Comparison of ENCODE assay signal across 15 cellular contexts in the genomic region with DNA sequence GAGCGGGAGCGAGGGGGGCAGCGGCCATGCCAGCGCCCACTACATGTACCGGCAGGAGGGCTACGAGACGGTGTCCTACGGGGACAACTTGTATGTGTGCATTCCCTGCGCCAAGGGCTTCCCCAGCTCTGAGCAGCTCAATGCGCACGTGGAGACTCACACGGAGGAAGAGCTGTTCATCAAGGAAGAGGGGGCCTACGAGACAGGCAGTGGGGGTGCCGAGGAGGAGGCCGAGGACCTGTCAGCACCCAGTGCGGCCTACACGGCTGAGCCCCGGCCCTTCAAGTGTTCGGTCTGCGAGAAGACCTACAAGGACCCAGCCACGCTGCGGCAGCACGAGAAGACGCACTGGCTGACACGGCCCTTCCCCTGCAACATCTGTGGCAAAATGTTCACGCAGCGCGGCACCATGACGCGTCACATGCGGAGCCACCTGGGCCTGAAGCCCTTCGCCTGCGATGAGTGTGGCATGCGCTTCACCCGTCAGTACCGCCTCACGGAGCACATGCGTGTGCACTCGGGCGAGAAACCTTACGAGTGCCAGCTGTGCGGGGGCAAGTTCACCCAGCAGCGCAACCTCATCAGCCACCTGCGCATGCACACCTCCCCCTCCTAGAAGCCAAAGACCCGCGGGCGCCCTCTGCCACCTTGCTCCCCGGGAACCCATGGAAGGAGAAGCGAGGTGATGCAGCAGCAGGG. TPM values are rescaled to one million over a fixed set of nuclear protein-coding genes. Genes with fewer than 3 reads are reported as not detected.
DNase-seq lines count a peak whose midpoint lies in the region; ATAC-seq, FAIRE-seq and TF ChIP-seq lines count a peak whose summit lies in the region.
"Had no signal": no experiment of that assay in that cellular context is flagged by ENCODE, and none has a peak within 500 bp of the region (broad histone marks: within the 10 kb centered on the region; RNA-seq: fewer than 3 reads in every experiment).

No MANE protein-coding gene starts in this region.

- H2BK120ac ChIP-seq in neuronal stem cell (ENCODE audit: low read depth, low read length), result no peak overlapping the region

- H3K27me3 ChIP-seq in heart left ventricle (no peaks in the 10 kb centered on the region), right atrium auricular region (no peaks in the 10 kb centered on the region), neuronal stem cell (ENCODE audit: control insufficient read depth in 3 of 3, insufficient read depth in 3 of 3, low read depth in 1 of 3, low read length in 3 of 3) (no peaks in the 10 kb centered on the region)

- TF ChIP-seq CTCF in heart left ventricle (IDR thresholded peaks at IDR 0.05) (no peak), right atrium auricular region (IDR thresholded peaks at IDR 0.05) (no peak)

- no peak overlapping the region for H2AK5ac ChIP-seq in neuronal stem cell (ENCODE audit: low read depth, low read length)

- WGBS in heart left ventricle, 4 donors, result 93 to 96% (median 96%) methylated on average over 44 to 49 of the region's 49 CpGs
- no CpG with 5 or more reads among the region's 49 CpGs for WGBS in neuronal stem cell (ENCODE audit: extremely low coverage in 2 of 2, insufficient read length in 2 of 2, insufficient replicate concordance in 1 of 2), 2 donors

- H3K9me3 ChIP-seq in heart left ventricle, result no peaks in the 10 kb centered on the region
- H3K9me3 ChIP-seq in right atrium auricular region, result no peaks in the 10 kb centered on the region
- no peaks in the 10 kb centered on the region for H3K9me3 ChIP-seq in neuronal stem cell (replicated peaks in 1 of 2; ENCODE audit: control insufficient read depth in 2 of 2, insufficient read depth in 1 of 2, low read depth in 1 of 2, low read length in 2 of 2)

- H2BK15ac ChIP-seq in neuronal stem cell (ENCODE audit: low read length), result no peak overlapping the region

- intact Hi-C loops in heart left ventricle (cut with DNase I), result no loop called here
- intact Hi-C loops in cardiac septum (cut with DNase I), result no loop called here

- no peak overlapping the region for H3K4me3 ChIP-seq in heart left ventricle
- H3K4me3 ChIP-seq in right atrium auricular region, result no peak overlapping the region
- peak overlapping the region in 1 of 2 donors; percentile 9 for H3K4me3 ChIP-seq in neuronal stem cell (ENCODE audit: low read length in 2 of 2)
- H3K4me3 ChIP-seq: GM23248 had no signal

- H3K27ac ChIP-seq in heart left ventricle (no peak overlapping the region), right atrium auricular region (no peak overlapping the region), neuronal stem cell (replicated peaks; ENCODE audit: low read length) (no peak overlapping the region), substantia nigra (ENCODE audit: low read depth, low read length, poor library complexity, severe bottlenecking) (no peak overlapping the region)
- H3K27ac ChIP-seq: GM23248 had no signal

- TF ChIP-seq POLR2A in heart left ventricle (IDR thresholded peaks at IDR 0.05), result no peak

- no peak for ATAC-seq in heart left ventricle
- no peak for ATAC-seq in HG03175 (IDR thresholded peaks at IDR 0.05; ENCODE audit: unreplicated experiment)
- ATAC-seq: SK-N-SH treated with all-trans-retinoic acid at 6 μM for 48 hours had no signal

- no peak overlapping the region for H4K91ac ChIP-seq in neuronal stem cell (ENCODE audit: low read depth, low read length, poor library complexity)

- H3K4me1 ChIP-seq in heart left ventricle (peaks cover 0 to 8% (median 0%) of the 10 kb centered on the region in 12 donors), right atrium auricular region (peaks cover 0 to 6% of the 10 kb centered on the region in 2 donors), neuronal stem cell (ENCODE audit: control insufficient read depth in 2 of 2, insufficient read depth in 1 of 2, low read depth in 1 of 2, low read length in 2 of 2) (peaks cover 3 to 9% of the 10 kb centered on the region in 2 donors)

- no peak overlapping the region for H4K8ac ChIP-seq in neuronal stem cell (ENCODE audit: low read depth, low read length)

- H2BK5ac ChIP-seq in neuronal stem cell (ENCODE audit: low read length), result peak overlapping the region; percentile 66

- no peak overlapping the region for H3K4ac ChIP-seq in neuronal stem cell (ENCODE audit: low read length)

- H3K4me2 ChIP-seq in neuronal stem cell (ENCODE audit: insufficient read depth, low read length, poor library complexity, severe bottlenecking), result no peak overlapping the region

- peaks cover 0 to 41% (median 23%) of the 10 kb centered on the region in 9 donors for H3K36me3 ChIP-seq in heart left ventricle
- H3K36me3 ChIP-seq in right atrium auricular region, result peaks cover 22% of the 10 kb centered on the region
- H3K36me3 ChIP-seq in neuronal stem cell (replicated peaks in 1 of 2; ENCODE audit: control insufficient read depth in 2 of 2, insufficient read depth in 2 of 2, low read length in 2 of 2), result peaks cover 30 to 78% of the 10 kb centered on the region in 2 donors

- H3K9ac ChIP-seq in neuronal stem cell (ENCODE audit: low read depth, low read length, poor library complexity), result no peak overlapping the region
- H3K9ac ChIP-seq: GM23248 had no signal

- no peak overlapping the region for H3K18ac ChIP-seq in neuronal stem cell (ENCODE audit: low read length)

- no peak overlapping the region for H2BK12ac ChIP-seq in neuronal stem cell (ENCODE audit: low read length)

- H2AFZ ChIP-seq in neuronal stem cell (ENCODE audit: low read length), result no peak overlapping the region
- H2AFZ ChIP-seq: GM23248 had no signal

- DNase-seq in heart left ventricle, result peak in 4 of 5 donors; percentile 14 to 65 (median 20)
- no peak for DNase-seq in cardiac septum (ENCODE audit: low spot score)
- DNase-seq in right atrium auricular region (ENCODE audit: low spot score), result peak; percentile 52
- no peak for DNase-seq in neuronal stem cell (ENCODE audit: low spot score)
- DNase-seq in urothelium cell line (ENCODE audit: low spot score), result no peak
- DNase-seq in globus pallidus (ENCODE audit: low spot score), result no peak
- DNase-seq in substantia nigra (lab: John Stamatoyannopoulos, UW), result no peak
- DNase-seq: GM23248, NCI-H1105 treated with DMSO at 0.1 percent for 48 hours, NCI-H2171 treated with DMSO at 0.1 percent for 48 hours, NCI-H774 had no signal

- FAIRE-seq in urothelium cell line (lab: Jason Lieb, UNC), result peak; percentile 77
- FAIRE-seq: G401.6, keratinocyte had no signal

- peak overlapping the region; percentile 80 for H3K23ac ChIP-seq in neuronal stem cell (ENCODE audit: low read depth, low read length, poor library complexity)

- H3K79me1 ChIP-seq in neuronal stem cell (ENCODE audit: low read depth, low read length), result peaks cover 16% of the 10 kb centered on the region

- H3K14ac ChIP-seq in neuronal stem cell (ENCODE audit: low read length), result no peak overlapping the region

RNA-seq across cellular contexts. Expression of a gene that starts 20.9 kb away (rescaled TPM):
- total RNA-seq in heart left ventricle (1 to 10 TPM in 1 of 9 donors, under 1 TPM in 7, not detected in 1; 0.14 to 1.7 (median 0.47) TPM), cardiac septum (1.7 TPM), right atrium auricular region (1 to 10 TPM; 1.3 TPM)
- under 1 TPM; 0.35 to 0.76 TPM for polyA plus RNA-seq in heart left ventricle
- 0.98 TPM for polyA plus RNA-seq in neuronal stem cell (2013, experiment 1 of 2)
- 1.1 TPM for polyA plus RNA-seq in neuronal stem cell (2013, experiment 2 of 2)

RNA-seq across cellular contexts. Expression of a gene that starts 29.1 kb away (rescaled TPM):
- total RNA-seq in heart left ventricle, result 1 to 10 TPM; 1.1 to 2.8 (median 2.0) TPM
- 1 to 10 TPM; 1.4 to 1.6 TPM for polyA plus RNA-seq in heart left ventricle
- total RNA-seq in cardiac septum, result 1.9 TPM
- 1 to 10 TPM; 1.8 to 3.3 TPM for total RNA-seq in right atrium auricular region
- polyA plus RNA-seq in neuronal stem cell (2013, experiment 1 of 2), result 17.8 TPM
- polyA plus RNA-seq in neuronal stem cell (2013, experiment 2 of 2), result 18.7 TPM

Comparison
In these comparisons a context has a peak if more than half of its experiments do, and no peak if none do; other contexts are left out.
1. DNase-seq: peak in heart left ventricle (4 of 5) and right atrium auricular region (single experiment); none in cardiac septum (single experiment), neuronal stem cell (single experiment), urothelium cell line (single experiment), globus pallidus (single experiment) and substantia nigra (0 of 49).